ENCODE assay signal across 16 cellular contexts in genomic region chr14:99260116-99260515, GRCh38. TPM values are rescaled to one million over a fixed set of nuclear protein-coding genes. Genes with fewer than 3 reads are reported as not detected.
A peak's percentile ranks its signal among the peaks of the same experiment; 100 is the strongest.
DNase-seq lines count a peak whose midpoint lies in the region; ATAC-seq and TF ChIP-seq lines count a peak whose summit lies in the region.
"Had no signal": no experiment of that assay in that cellular context is flagged by ENCODE, and none has a peak within 500 bp of the region (broad histone marks: within the 10 kb centered on the region; RNA-seq: fewer than 3 reads in every experiment).

No MANE protein-coding gene starts in this region.

- peaks cover 92% of the 10 kb centered on the region for H3K4me1 Mint-ChIP-seq in activated CD4-positive, alpha-beta T cell treated with anti-CD3 and anti-CD28 coated beads, Interleukin-2, amount 10 ng/mL, durations not matched to agents 24 days and 14 days
- H3K4me1 Mint-ChIP-seq in WTC11 = peaks cover 83% of the 10 kb centered on the region

- H3K27me3 ChIP-seq in effector memory CD4-positive, alpha-beta T cell (replicated peaks; ENCODE audit: control insufficient read depth, insufficient read depth, low read length, poor library complexity, severe bottlenecking) = no peaks in the 10 kb centered on the region
- H3K27me3 ChIP-seq in smooth muscle cell (ENCODE audit: low read depth) (no peaks in the 10 kb centered on the region), WERI-Rb-1 (ENCODE audit: insufficient read depth, low read depth, severe bottlenecking) (peaks cover 77% of the 10 kb centered on the region)

- peak overlapping the region; percentile 43 for H3K4me3 ChIP-seq in effector memory CD4-positive, alpha-beta T cell (ENCODE audit: insufficient read depth, low read depth, low read length, poor library complexity, severe bottlenecking)
- H3K4me3 ChIP-seq in smooth muscle cell = no peak overlapping the region
- no peak overlapping the region for H3K4me3 ChIP-seq in WERI-Rb-1 (ENCODE audit: low read depth, low read length)

- intact Hi-C loops in activated CD4-positive, alpha-beta T cell treated with anti-CD3 and anti-CD28 coated beads, Interleukin-2, amount 10 ng/mL, durations not matched to agents 24 days and 14 days (cut with micrococcal nuclease) = loop anchor here (10.0 kb wide), 1 partner anchor 825 kb away; no protein-coding TSS in a partner anchor

- peaks cover 47% of the 10 kb centered on the region for H3K36me3 Mint-ChIP-seq in activated CD4-positive, alpha-beta T cell treated with anti-CD3 and anti-CD28 coated beads, Interleukin-2, amount 10 ng/mL, durations not matched to agents 24 days and 14 days (ENCODE audit: low read depth)
- no peaks in the 10 kb centered on the region; the same call in 1 of the 2 replicates for H3K36me3 Mint-ChIP-seq in WTC11

- POLR2A ChIA-PET in WTC11 (lab: Charles Lee) = no interaction called here

- CTCF ChIA-PET in WTC11 (lab: Charles Lee) = interaction anchor here (0.8 to 1.7 kb wide), 9 partner anchors 12 to 222 kb away, joined by 3 to 7 read pairs (median 4); no protein-coding TSS in a partner anchor

- H3K9ac ChIP-seq in smooth muscle cell (ENCODE audit: low read depth) = no peak overlapping the region

- peak overlapping the region; percentile 99 for H3K27ac Mint-ChIP-seq in activated CD4-positive, alpha-beta T cell treated with anti-CD3 and anti-CD28 coated beads, Interleukin-2, amount 10 ng/mL, durations not matched to agents 24 days and 14 days
- peak overlapping the region; percentile 34; the same call in 1 of the 2 replicates for H3K27ac Mint-ChIP-seq in WTC11

- no peaks in the 10 kb centered on the region for H4K20me1 ChIP-seq in smooth muscle cell (ENCODE audit: low read depth)

- peaks cover 94% of the 10 kb centered on the region for H3K4me1 ChIP-seq in effector memory CD4-positive, alpha-beta T cell (ENCODE audit: control insufficient read depth, insufficient read depth, low read length, poor library complexity, severe bottlenecking)
- peaks cover 9% of the 10 kb centered on the region for H3K4me1 ChIP-seq in smooth muscle cell (ENCODE audit: low read depth)

- H3K36me3 ChIP-seq in effector memory CD4-positive, alpha-beta T cell (ENCODE audit: control insufficient read depth, insufficient read depth, low read length) = peaks cover 23% of the 10 kb centered on the region
- H3K36me3 ChIP-seq in smooth muscle cell (ENCODE audit: low read depth) = no peaks in the 10 kb centered on the region
- no peaks in the 10 kb centered on the region for H3K36me3 ChIP-seq in WERI-Rb-1

- peak; percentile 59 for DNase-seq in activated CD4-positive, alpha-beta T cell treated with anti-CD3 and anti-CD28 coated beads, Interleukin-2, amount 10 ng/mL, durations not matched to agents 24 days and 14 days
- no peak for DNase-seq in activated CD4-positive, alpha-beta T cell treated with anti-CD3 and anti-CD28 coated beads, Interleukin-2, amount 50 U/mL, for 1 hour
- DNase-seq in WTC11 (ENCODE audit: low spot score) (no peak), smooth muscle cell (lab: John Stamatoyannopoulos, UW; ENCODE audit: unreplicated experiment) (no peak), WERI-Rb-1 (no peak)
- no peak for DNase-seq in effector memory CD4-positive, alpha-beta T cell
- DNase-seq: DMS79 treated with DMSO at 0.1 percent for 48 hours, HCEC 1CT, islet precursor cell, Kasumi-1, NCI-H1105 treated with DMSO at 0.1 percent for 48 hours, NCI-H82 had no signal

- no peaks in the 10 kb centered on the region for H3F3A ChIP-seq in smooth muscle cell (ENCODE audit: low read depth)

- peak overlapping the region; percentile 97 for H3K27ac ChIP-seq in effector memory CD4-positive, alpha-beta T cell (ENCODE audit: insufficient read depth, low read length, poor library complexity, severe bottlenecking)
- no peak overlapping the region for H3K27ac ChIP-seq in smooth muscle cell (ENCODE audit: low read depth)
- H3K27ac ChIP-seq in WERI-Rb-1 = no peak overlapping the region

- 96% methylated on average over 9 of the region's 9 CpGs for WGBS in smooth muscle cell (ENCODE audit: low lambda C conversion rate)

- H3K9me3 ChIP-seq in effector memory CD4-positive, alpha-beta T cell (ENCODE audit: control insufficient read depth, low read length) = no peaks in the 10 kb centered on the region
- H3K9me3 ChIP-seq in smooth muscle cell (replicated peaks; ENCODE audit: low read depth) (no peaks in the 10 kb centered on the region), WERI-Rb-1 (ENCODE audit: severe bottlenecking) (no peaks in the 10 kb centered on the region)

- no peaks in the 10 kb centered on the region for H3K27me3 Mint-ChIP-seq in activated CD4-positive, alpha-beta T cell treated with anti-CD3 and anti-CD28 coated beads, Interleukin-2, amount 10 ng/mL, durations not matched to agents 24 days and 14 days
- no peaks in the 10 kb centered on the region; the same call in 1 of the 2 replicates for H3K27me3 Mint-ChIP-seq in WTC11 (ENCODE audit: low read depth)

- no peak for ATAC-seq in WTC11
- no peak for ATAC-seq in HG02970 (IDR thresholded peaks at IDR 0.05; ENCODE audit: low FRiP score, unreplicated experiment)
- no peak for ATAC-seq in GM18858 (IDR thresholded peaks at IDR 0.05; ENCODE audit: unreplicated experiment)
- ATAC-seq: SK-N-SH treated with all-trans-retinoic acid at 6 μM for 48 hours had no signal

- peak overlapping the region; percentile 69 for H3K4me2 ChIP-seq in smooth muscle cell

- peak overlapping the region; percentile 91 for H3K4me3 Mint-ChIP-seq in activated CD4-positive, alpha-beta T cell treated with anti-CD3 and anti-CD28 coated beads, Interleukin-2, amount 10 ng/mL, durations not matched to agents 24 days and 14 days
- H3K4me3 Mint-ChIP-seq in WTC11 = no peak overlapping the region
- H3K4me3 Mint-ChIP-seq: neural crest cell had no signal

- H3K9me3 Mint-ChIP-seq in activated CD4-positive, alpha-beta T cell treated with anti-CD3 and anti-CD28 coated beads, Interleukin-2, amount 10 ng/mL, durations not matched to agents 24 days and 14 days = no peaks in the 10 kb centered on the region
- H3K9me3 Mint-ChIP-seq in WTC11 = no peaks in the 10 kb centered on the region
- H3K9me3 Mint-ChIP-seq: neural crest cell had no signal

- no peak overlapping the region for H2AFZ ChIP-seq in smooth muscle cell (ENCODE audit: low read depth)

- no peak for TF ChIP-seq CTCF in WTC11 (IDR thresholded peaks at IDR 0.05)
- no peak for TF ChIP-seq CTCF in smooth muscle cell (IDR thresholded peaks at IDR 0.05; ENCODE audit: borderline replicate concordance, insufficient read depth, poor library complexity, severe bottlenecking)
- no peak for TF ChIP-seq CTCF in WERI-Rb-1 (IDR thresholded peaks at IDR 0.05; ENCODE audit: low read depth, low read length)

- peaks cover 34% of the 10 kb centered on the region for H3K79me2 ChIP-seq in smooth muscle cell (ENCODE audit: low read depth)

TF ChIP-seq in WTC11, 78 proteins besides CTCF, POLR2A, EP300 and RAD21:
- TF ChIP-seq CREM (CRISPR knock-in tag; IDR thresholded peaks at IDR 0.05) (no peak), NR2C2 (CRISPR knock-in tag; IDR thresholded peaks at IDR 0.05) (no peak), MAX (CRISPR knock-in tag; IDR thresholded peaks at IDR 0.05) (no peak), EMX1 (CRISPR knock-in tag; IDR thresholded peaks at IDR 0.05) (no peak), JUN (CRISPR knock-in tag; IDR thresholded peaks at IDR 0.05) (no peak)
- TF ChIP-seq, protein P1, sequence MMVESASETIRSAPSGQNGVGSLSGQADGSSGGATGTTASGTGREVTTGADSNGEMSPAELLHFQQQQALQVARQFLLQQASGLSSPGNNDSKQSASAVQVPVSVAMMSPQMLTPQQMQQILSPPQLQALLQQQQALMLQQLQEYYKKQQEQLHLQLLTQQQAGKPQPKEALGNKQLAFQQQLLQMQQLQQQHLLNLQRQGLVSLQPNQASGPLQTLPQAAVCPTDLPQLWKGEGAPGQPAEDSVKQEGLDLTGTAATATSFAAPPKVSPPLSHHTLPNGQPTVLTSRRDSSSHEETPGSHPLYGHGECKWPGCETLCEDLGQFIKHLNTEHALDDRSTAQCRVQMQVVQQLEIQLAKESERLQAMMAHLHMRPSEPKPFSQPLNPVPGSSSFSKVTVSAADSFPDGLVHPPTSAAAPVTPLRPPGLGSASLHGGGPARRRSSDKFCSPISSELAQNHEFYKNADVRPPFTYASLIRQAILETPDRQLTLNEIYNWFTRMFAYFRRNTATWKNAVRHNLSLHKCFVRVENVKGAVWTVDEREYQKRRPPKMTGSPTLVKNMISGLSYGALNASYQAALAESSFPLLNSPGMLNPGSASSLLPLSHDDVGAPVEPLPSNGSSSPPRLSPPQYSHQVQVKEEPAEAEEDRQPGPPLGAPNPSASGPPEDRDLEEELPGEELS (CRISPR knock-in tag; IDR thresholded peaks at IDR 0.05) = no peak
- TF ChIP-seq, protein P2, sequence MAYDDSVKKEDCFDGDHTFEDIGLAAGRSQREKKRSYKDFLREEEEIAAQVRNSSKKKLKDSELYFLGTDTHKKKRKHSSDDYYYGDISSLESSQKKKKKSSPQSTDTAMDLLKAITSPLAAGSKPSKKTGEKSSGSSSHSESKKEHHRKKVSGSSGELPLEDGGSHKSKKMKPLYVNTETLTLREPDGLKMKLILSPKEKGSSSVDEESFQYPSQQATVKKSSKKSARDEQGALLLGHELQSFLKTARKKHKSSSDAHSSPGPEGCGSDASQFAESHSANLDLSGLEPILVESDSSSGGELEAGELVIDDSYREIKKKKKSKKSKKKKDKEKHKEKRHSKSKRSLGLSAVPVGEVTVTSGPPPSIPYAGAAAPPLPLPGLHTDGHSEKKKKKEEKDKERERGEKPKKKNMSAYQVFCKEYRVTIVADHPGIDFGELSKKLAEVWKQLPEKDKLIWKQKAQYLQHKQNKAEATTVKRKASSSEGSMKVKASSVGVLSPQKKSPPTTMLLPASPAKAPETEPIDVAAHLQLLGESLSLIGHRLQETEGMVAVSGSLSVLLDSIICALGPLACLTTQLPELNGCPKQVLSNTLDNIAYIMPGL (CRISPR knock-in tag; IDR thresholded peaks at IDR 0.05) = no peak

RNA-seq across cellular contexts. Expression of gene BCL11B, which starts 11.9 kb away (rescaled TPM):
- 48.2 and 48.5 TPM in 2 replicates for total RNA-seq in activated CD4-positive, alpha-beta T cell treated with anti-CD3 and anti-CD28 coated beads, Interleukin-2, amount 10 ng/mL, durations not matched to agents 24 days and 14 days
- total RNA-seq in WTC11 (2021) (6.7 to 9.1 TPM (median 7.2 TPM) in 3 replicates), smooth muscle cell (3.0 and 3.6 TPM in 2 replicates)
- polyA plus RNA-seq in smooth muscle cell = 0.47 and 0.56 TPM in 2 replicates
